Comparison of ENCODE assay signal across 28 cellular contexts in genomic region chr1:230394741-230395140, GRCh38.
"Had no signal": no experiment of that assay in that cellular context is flagged by ENCODE, and none has a peak within 500 bp of the region (broad histone marks: within the 10 kb centered on the region; RNA-seq: fewer than 3 reads in every experiment).

No MANE protein-coding gene starts in this region.

- H3K9me3 ChIP-seq: esophagus squamous epithelium, gastrocnemius medialis, heart right ventricle, left lung, lower lobe of right lung, mucosa of descending colon had no signal

- H3K27me3 ChIP-seq: dorsolateral prefrontal cortex, gastrocnemius medialis had no signal

- H3K4me3 ChIP-seq: coronary artery, dorsolateral prefrontal cortex, esophagus squamous epithelium, gastrocnemius medialis, heart right ventricle, left lung, lower lobe of right lung, mucosa of descending colon had no signal

- ATAC-seq: esophagus mucosa, gastrocnemius medialis, heart right ventricle, left cardiac atrium, left lung, left ventricle myocardium superior, lower lobe of right lung, mucosa of descending colon had no signal

- H3K36me3 Mint-ChIP-seq: mesothelial cell of epicardium, naive B cell had no signal

- H3K4me1 Mint-ChIP-seq: mesothelial cell of epicardium, naive B cell had no signal

- H3K27ac ChIP-seq: coronary artery, epithelial cell of prostate, esophagus squamous epithelium, gastrocnemius medialis, heart right ventricle, left lung, lower lobe of right lung had no signal

- DNase-seq: dermis blood vessel endothelial cell; dorsolateral prefrontal cortex; effector CD4-positive, alpha-beta T cell; effector memory CD4-positive, alpha-beta T cell; erythroblast; esophagus squamous epithelium; foreskin fibroblast; foreskin melanocyte; gastrocnemius medialis; glutamatergic neuron; head of caudate nucleus; heart right ventricle; hippocampal formation; left cardiac atrium; left lung; left ventricle myocardium superior; lower lobe of right lung; mesenchymal stem cell; mucosa of descending colon; naive B cell had no signal

- H3K4me3 Mint-ChIP-seq: mesothelial cell of epicardium, naive B cell had no signal

- H3K4me1 ChIP-seq: esophagus squamous epithelium, gastrocnemius medialis, left lung, lower lobe of right lung had no signal

- FAIRE-seq: colon, endometrium, islet of Langerhans, keratinocyte had no signal

- H3K27ac Mint-ChIP-seq: mesothelial cell of epicardium, naive B cell had no signal

- H3K36me3 ChIP-seq: esophagus squamous epithelium, gastrocnemius medialis, heart right ventricle, left lung, lower lobe of right lung had no signal
